In the genomic region with DNA sequence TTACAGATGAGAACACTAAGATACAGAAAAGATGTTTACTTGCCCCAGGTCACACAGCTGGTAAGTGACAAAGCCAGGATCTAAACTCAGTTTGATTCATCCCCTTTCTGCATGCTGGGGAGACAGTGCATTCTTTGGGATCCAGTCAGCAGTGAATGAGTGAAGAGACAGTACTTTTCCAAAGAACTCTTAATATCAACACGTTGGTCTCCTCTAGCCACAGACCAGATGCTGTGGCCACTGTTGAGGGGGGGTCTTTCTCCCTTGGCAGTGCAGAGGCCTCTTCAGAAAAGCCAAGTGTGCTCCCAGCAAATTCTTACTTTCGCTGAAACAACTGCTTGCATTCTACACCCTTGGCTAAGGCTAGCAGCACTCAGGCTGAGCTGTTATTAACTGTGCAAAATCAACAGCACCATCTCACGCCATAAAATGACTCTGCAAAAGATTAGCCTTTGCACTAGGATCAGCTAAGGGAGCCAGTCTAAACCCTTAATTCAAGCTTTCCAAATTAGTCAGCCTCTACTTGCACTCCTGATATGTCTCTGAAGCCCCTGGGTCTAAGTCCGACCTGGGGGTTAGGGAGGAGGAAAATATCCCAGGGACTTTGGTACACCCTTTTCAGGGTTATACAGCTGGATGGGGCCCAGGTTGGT, we compare ENCODE assay signal across 14 cellular contexts. TPM values are rescaled to one million over a fixed set of nuclear protein-coding genes. Genes with fewer than 3 reads are reported as not detected.
DNase-seq lines count a peak whose midpoint lies in the region; ATAC-seq lines count a peak whose summit lies in the region.
"Had no signal": no experiment of that assay in that cellular context is flagged by ENCODE, and none has a peak within 500 bp of the region (broad histone marks: within the 10 kb centered on the region; RNA-seq: fewer than 3 reads in every experiment).

No MANE protein-coding gene starts in this region.

- ATAC-seq in GM18909 (IDR thresholded peaks at IDR 0.05; ENCODE audit: poor library complexity, unreplicated experiment) (no peak), GM21515 (IDR thresholded peaks at IDR 0.05; ENCODE audit: unreplicated experiment) (no peak)

- DNase-seq in Daoy (ENCODE audit: low read depth) (peak; percentile 82), OCI-M1 (lab: John Stamatoyannopoulos, UW) (peak; percentile 7), fibroblast of gingiva (ENCODE audit: low read depth) (peak; percentile 82), renal cortical epithelial cell (ENCODE audit: low read depth) (peak; percentile 59)
- DNase-seq in stimulated activated CD4-positive, alpha-beta T cell treated with anti-CD3 and anti-CD28 coated beads, Interleukin-4, amount 100 ng/mL, for 4 hours, result no peak
- DNase-seq in activated T-cell treated with anti-CD3 and anti-CD28 coated beads, Interleukin-2, amount 50 U/mL, for 48 hours, result no peak
- DNase-seq: COR-L47, NCI-H2029, RPMI8226 had no signal

RNA-seq across cellular contexts. Expression of gene TMEM171, which starts 4.8 kb away (rescaled TPM):
- total RNA-seq in Daoy (2014; rRNA removed; shearing (Covaris generic)), result 1.5 and 4.6 TPM in 2 replicates
- total RNA-seq in renal cortical epithelial cell, result 9.4 and 11.3 TPM in 2 replicates

RNA-seq across cellular contexts. Expression of gene TMEM174, which starts 57.5 kb away (rescaled TPM):
- not detected in 2 replicates for total RNA-seq in Daoy (2014; rRNA removed; shearing (Covaris generic))
- 0.15 TPM in 1 of 2 replicates, not detected in the other for total RNA-seq in renal cortical epithelial cell
- total RNA-seq: glomerular endothelial cell, lung, suprapubic skin had no signal

Comparison
In these comparisons a context has a peak if more than half of its experiments do, and no peak if none do; other contexts are left out.
1. DNase-seq: peak in Daoy (single experiment), OCI-M1 (single experiment), fibroblast of gingiva (single experiment) and renal cortical epithelial cell (single experiment); none in stimulated activated CD4-positive, alpha-beta T cell treated with anti-CD3 and anti-CD28 coated beads, Interleukin-4, amount 100 ng/mL, for 4 hours (0 of 2) and activated T-cell treated with anti-CD3 and anti-CD28 coated beads, Interleukin-2, amount 50 U/mL, for 48 hours (0 of 2).